ENCODE assay signal across 8 cellular contexts in the genomic region with DNA sequence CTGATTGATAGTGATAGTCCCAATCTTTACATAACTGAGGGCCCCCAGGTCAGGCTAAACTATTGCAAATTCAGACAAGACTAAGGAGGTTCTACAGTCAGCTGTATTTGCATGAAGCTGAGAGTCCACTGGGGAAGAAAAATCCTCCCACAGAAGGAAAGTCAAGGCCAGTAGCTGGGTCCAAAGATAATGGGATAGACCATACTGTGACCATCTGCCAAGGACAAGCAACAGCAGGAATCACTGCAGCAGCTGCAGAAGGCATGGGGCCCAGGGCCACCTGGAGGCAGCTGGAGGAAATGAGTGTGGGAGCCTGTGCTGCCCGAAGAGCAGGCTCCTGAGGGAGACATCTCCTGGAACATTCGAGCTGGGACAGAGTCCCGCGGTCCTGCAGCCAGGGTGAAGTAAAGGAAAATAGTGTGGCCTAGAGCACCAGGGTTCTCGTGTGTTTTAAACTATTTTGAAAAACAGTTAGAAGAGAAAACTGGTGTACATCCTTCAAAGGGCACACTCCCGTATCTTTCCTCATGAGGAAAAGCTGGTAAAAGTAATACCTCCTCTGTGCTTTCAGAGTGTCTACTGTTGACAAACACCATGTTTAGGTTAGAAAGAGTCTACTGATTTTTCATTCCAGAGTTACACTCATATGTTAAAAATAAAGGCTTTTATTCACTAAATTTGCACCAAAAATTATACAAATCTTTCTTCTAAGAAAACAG. TPM values are rescaled to one million over a fixed set of nuclear protein-coding genes. Genes with fewer than 3 reads are reported as not detected.
DNase-seq lines count a peak whose midpoint lies in the region; ATAC-seq and TF ChIP-seq lines count a peak whose summit lies in the region.

No MANE protein-coding gene starts in this region.

- DNase-seq in A673 (ENCODE audit: low spot score) (peak; percentile 81), colonic mucosa (peak; percentile 82), left lung (peak; percentile 78 to 84), type B pancreatic cell (ENCODE audit: extremely low spot score, unreplicated experiment) (no peak)
- DNase-seq in stimulated activated naive CD4-positive, alpha-beta T cell (lab: John Stamatoyannopoulos, UW), result no peak

- peaks cover 40% of the 10 kb centered on the region for H3K4me1 Mint-ChIP-seq in type B pancreatic cell (ENCODE audit: unreplicated experiment)

- no TSS peak for BruUV-seq in A673 (replicated peaks; lab: Mats Ljungman, UMichigan)

- no peaks in the 10 kb centered on the region for H4K20me1 ChIP-seq in OCI-LY1 (ENCODE audit: insufficient read depth, low read length)

- H3K4me3 Mint-ChIP-seq in type B pancreatic cell, result no peak overlapping the region

- H3K9me3 ChIP-seq in A673 (ENCODE audit: low read depth, low read length, poor library complexity, severe bottlenecking) (no peaks in the 10 kb centered on the region), OCI-LY1 (ENCODE audit: low read length) (no peaks in the 10 kb centered on the region), colonic mucosa (no peaks in the 10 kb centered on the region), left lung (no peaks in the 10 kb centered on the region)

- CTCF ChIA-PET in A673 (lab: Charles Lee), result no interaction called here

- no peak overlapping the region for H3K4me3 ChIP-seq in A673 (ENCODE audit: low read depth, low read length, poor library complexity, severe bottlenecking)
- H3K4me3 ChIP-seq in OCI-LY1 (ENCODE audit: low read depth, low read length, poor library complexity, severe bottlenecking), result no peak overlapping the region
- no peak overlapping the region for H3K4me3 ChIP-seq in colonic mucosa
- no peak overlapping the region for H3K4me3 ChIP-seq in left lung

- no peaks in the 10 kb centered on the region for H3K9me3 Mint-ChIP-seq in type B pancreatic cell

- no peak overlapping the region for H3K27ac Mint-ChIP-seq in type B pancreatic cell

- no peaks in the 10 kb centered on the region for H3K9me2 ChIP-seq in OCI-LY1 (ENCODE audit: low read depth, low read length)

- H3K36me3 ChIP-seq in A673 (ENCODE audit: insufficient read depth, low read length, poor library complexity, severe bottlenecking), result no peaks in the 10 kb centered on the region
- no peaks in the 10 kb centered on the region for H3K36me3 ChIP-seq in OCI-LY1 (ENCODE audit: insufficient read depth, low read length)
- no peaks in the 10 kb centered on the region for H3K36me3 ChIP-seq in colonic mucosa
- no peaks in the 10 kb centered on the region for H3K36me3 ChIP-seq in left lung

- H3K27me3 ChIP-seq in A673 (replicated peaks; ENCODE audit: insufficient read depth, low read depth, low read length, poor library complexity) (no peaks in the 10 kb centered on the region), OCI-LY1 (ENCODE audit: insufficient read depth, low read length) (no peaks in the 10 kb centered on the region), colonic mucosa (no peaks in the 10 kb centered on the region), left lung (no peaks in the 10 kb centered on the region)

- H3K79me2 ChIP-seq in OCI-LY1 (ENCODE audit: insufficient read depth, low read length), result no peaks in the 10 kb centered on the region

- H2AFZ ChIP-seq in OCI-LY1 (ENCODE audit: low read length), result no peak overlapping the region

- H3K27ac ChIP-seq in A673 (ENCODE audit: low read depth, low read length, poor library complexity, severe bottlenecking) (no peak overlapping the region), OCI-LY1 (ENCODE audit: low read depth, low read length, poor library complexity, severe bottlenecking) (no peak overlapping the region), colonic mucosa (peak overlapping the region; percentile 5), left lung (peak overlapping the region; percentile 15 to 71)

- intact Hi-C loops in A673 (cut with micrococcal nuclease; ENCODE audit: unreplicated experiment) (loop anchor here (1.0 to 5.0 kb wide), 4 partner anchors 184 to 868 kb away; no protein-coding TSS in a partner anchor), colonic mucosa (cut with DNase I) (loop anchor here (5.0 kb wide), 2 partner anchors 58 to 183 kb away; no protein-coding TSS in a partner anchor), left lung (cut with DNase I) (no loop called here)

- ATAC-seq in GM18502 (IDR thresholded peaks at IDR 0.05; ENCODE audit: poor library complexity, unreplicated experiment), result peak; percentile 69
- ATAC-seq in HG03442 (IDR thresholded peaks at IDR 0.05; ENCODE audit: unreplicated experiment), result peak; percentile 62
- peak; percentile 89 for ATAC-seq in left lung

- POLR2A ChIA-PET in A673 (lab: Charles Lee; ENCODE audit: low non-redundant PET), result interaction anchor here (0.6 kb wide), 1 partner anchor 961 kb away, joined by 10 read pairs; no protein-coding TSS in a partner anchor

- H3K4me1 ChIP-seq in A673 (ENCODE audit: insufficient read depth, low read length, poor library complexity, severe bottlenecking) (peaks cover 22% of the 10 kb centered on the region), OCI-LY1 (ENCODE audit: insufficient read depth, low read length, severe bottlenecking) (no peaks in the 10 kb centered on the region), colonic mucosa (no peaks in the 10 kb centered on the region), left lung (peaks cover 13 to 61% of the 10 kb centered on the region in 2 donors)

- peaks cover 3% of the 10 kb centered on the region for H3K27me3 Mint-ChIP-seq in type B pancreatic cell

- TF ChIP-seq CTCF in A673 (conservative IDR thresholded peaks at IDR 0.05; ENCODE audit: low read depth, low read length), result peak; percentile 79
- peak; percentile 29; the same call in 1 of the 2 replicates for TF ChIP-seq CTCF in OCI-LY1 (IDR thresholded peaks at IDR 0.05; ENCODE audit: low read length)
- peak; percentile 77 for TF ChIP-seq CTCF in colonic mucosa (IDR thresholded peaks at IDR 0.05)
- TF ChIP-seq CTCF in left lung (IDR thresholded peaks at IDR 0.05), result peak; percentile 64 to 66
- TF ChIP-seq CTCF in type B pancreatic cell (conservative IDR thresholded peaks at IDR 0.05), result peak; percentile 74

- no peak overlapping the region for H3K4me2 ChIP-seq in OCI-LY1 (ENCODE audit: low read length)

- H3K9ac ChIP-seq in OCI-LY1 (ENCODE audit: low read length) (no peak overlapping the region), colonic mucosa (ENCODE audit: low read depth in 2 of 2, low read length in 2 of 2) (no peak overlapping the region)

- H3F3A ChIP-seq in OCI-LY1 (ENCODE audit: insufficient read depth, low read length), result no peaks in the 10 kb centered on the region

- no peaks in the 10 kb centered on the region for H3K36me3 Mint-ChIP-seq in type B pancreatic cell

RNA-seq across cellular contexts. Expression of a gene that starts 13.1 kb away (rescaled TPM):
- total RNA-seq in A673 (2021) (not detected in 2 replicates), colonic mucosa (not detected), left lung (1 to 10 TPM in 1 of 2 donors, not detected in 1; 2.3 TPM), type B pancreatic cell (ENCODE audit: low replicate concordance) (not detected in 2 replicates)

RNA-seq across cellular contexts. Expression of a gene that starts 19.7 kb away (rescaled TPM):
- 3.2 and 4.6 TPM in 2 replicates for total RNA-seq in A673 (2021)
- 10 to 100 TPM; 49.6 to 81.3 TPM for total RNA-seq in colonic mucosa
- total RNA-seq in left lung, result 10 to 100 TPM; 18.5 to 18.7 TPM
- 33.3 and 44.6 TPM in 2 replicates for total RNA-seq in type B pancreatic cell (ENCODE audit: low replicate concordance)

Comparison
In these comparisons a context has a peak if more than half of its experiments do, and no peak if none do; other contexts are left out.
1. DNase-seq: peak in A673 (single experiment), colonic mucosa (single experiment) and left lung (2 of 2); none in type B pancreatic cell (single experiment) and stimulated activated naive CD4-positive, alpha-beta T cell (0 of 6).
2. H3K27ac ChIP-seq: peak in colonic mucosa (single experiment) and left lung (2 of 2); none in A673 (single experiment) and OCI-LY1 (single experiment).
3. CTCF ChIP-seq: peak in every context shown above with its lines; median percentile 79 in A673; 77 in colonic mucosa; 74 in type B pancreatic cell; 65 in left lung; 29 in OCI-LY1.
4. intact Hi-C loops: an anchor here in A673 (1.0 to 5.0 kb wide) and colonic mucosa (5.0 kb wide); none called in left lung.
5. Peak in every context shown above with its lines, with median percentiles within 50 percentile points of each other: ATAC-seq.